ENCODE assay signal across 21 cellular contexts in genomic region chr6:108637963-108638362, GRCh38.
DNase-seq lines count a peak whose midpoint lies in the region; ATAC-seq and TF ChIP-seq lines count a peak whose summit lies in the region.
"Had no signal": no experiment of that assay in that cellular context is flagged by ENCODE, and none has a peak within 500 bp of the region (broad histone marks: within the 10 kb centered on the region; RNA-seq: fewer than 3 reads in every experiment).

No MANE protein-coding gene starts in this region.

- H3K27me3 ChIP-seq in OCI-LY3 (ENCODE audit: low read depth, low read length), result peaks cover 11% of the 10 kb centered on the region
- H3K27me3 ChIP-seq in neural progenitor cell, result no peaks in the 10 kb centered on the region
- H3K27me3 ChIP-seq: BLaER1 treated with 17β-estradiol and CSF1 and Interleukin-3, amounts not matched to agents 10 nM and 100 nM had no signal

- H3K4me1 ChIP-seq in OCI-LY3 (ENCODE audit: low read length), result peaks cover 11% of the 10 kb centered on the region
- H3K4me1 ChIP-seq in neural progenitor cell, result peaks cover 18% of the 10 kb centered on the region

- peaks cover 12% of the 10 kb centered on the region; the same call in 1 of the 2 replicates for H4K20me1 ChIP-seq in OCI-LY3 (ENCODE audit: insufficient read depth, low read length)
- H4K20me1 ChIP-seq in neural progenitor cell (ENCODE audit: low read depth), result peaks cover 14% of the 10 kb centered on the region

- H3K27me3 Mint-ChIP-seq in neural progenitor cell (ENCODE audit: insufficient read depth, low read depth), result peaks cover 3% of the 10 kb centered on the region
- H3K27me3 Mint-ChIP-seq in stimulated activated memory B cell treated with anti-CD40 and anti-IgM and Interleukin-4, amounts not matched to agents 10 μg/mL and 1 μg/mL and 100 μg/mL, for 72 hours, result no peaks in the 10 kb centered on the region
- H3K27me3 Mint-ChIP-seq: CD4-positive, alpha-beta memory T cell had no signal

- no peak overlapping the region for H3K9ac ChIP-seq in OCI-LY3 (ENCODE audit: low read length)
- H3K9ac ChIP-seq in neural progenitor cell, result no peak overlapping the region
- H3K9ac ChIP-seq: BLaER1 treated with 17β-estradiol and CSF1 and Interleukin-3, amounts not matched to agents 10 nM and 100 nM had no signal

- DNase-seq in activated naive CD4-positive, alpha-beta T cell treated with anti-CD3 and anti-CD28 coated beads, Interleukin-2, amount 50 U/mL, for 72 hours (ENCODE audit: low spot score in 2 of 2), result no peak
- no peak for DNase-seq in activated naive CD4-positive, alpha-beta T cell (lab: John Stamatoyannopoulos, UW)
- DNase-seq in neural progenitor cell (ENCODE audit: low spot score), result no peak
- DNase-seq in AG08395 (ENCODE audit: low spot score), result no peak
- DNase-seq: AML-193; CD4-positive, alpha-beta memory T cell; COR-L47; NCI-H1092 treated with DMSO at 0.1 percent for 48 hours; NCI-H1436; NCI-H187 treated with DMSO at 0.1 percent for 48 hours; NCI-H2171 treated with DMSO at 0.1 percent for 48 hours; NCI-H345; NCI-H510A treated with DMSO at 0.1 percent for 48 hours; PC-3 had no signal

- H3K4me2 ChIP-seq in OCI-LY3 (ENCODE audit: low read length), result peak overlapping the region; percentile 1; the same call in 1 of the 2 replicates
- no peak overlapping the region for H3K4me2 ChIP-seq in neural progenitor cell
- H3K4me2 ChIP-seq: BLaER1 treated with 17β-estradiol and CSF1 and Interleukin-3, amounts not matched to agents 10 nM and 100 nM had no signal

- H3K9me3 ChIP-seq in OCI-LY3 (ENCODE audit: insufficient read depth, low read length) (no peaks in the 10 kb centered on the region), neural progenitor cell (ENCODE audit: low read depth) (no peaks in the 10 kb centered on the region)
- H3K9me3 ChIP-seq: BLaER1 treated with 17β-estradiol and CSF1 and Interleukin-3, amounts not matched to agents 10 nM and 100 nM had no signal

- H3K4me3 ChIP-seq in OCI-LY3 (ENCODE audit: low read length) (no peak overlapping the region), neural progenitor cell (no peak overlapping the region)
- H3K4me3 ChIP-seq: BLaER1 treated with 17β-estradiol and CSF1 and Interleukin-3, amounts not matched to agents 10 nM and 100 nM had no signal

- H3K79me2 ChIP-seq in OCI-LY3 (ENCODE audit: low read length) (no peaks in the 10 kb centered on the region), neural progenitor cell (ENCODE audit: low read depth) (peaks cover 20% of the 10 kb centered on the region)

- H3K4me1 Mint-ChIP-seq in neural progenitor cell, result peaks cover 36% of the 10 kb centered on the region
- H3K4me1 Mint-ChIP-seq in stimulated activated memory B cell treated with anti-CD40 and anti-IgM and Interleukin-4, amounts not matched to agents 10 μg/mL and 1 μg/mL and 100 μg/mL, for 72 hours, result peaks cover 61% of the 10 kb centered on the region

- no peaks in the 10 kb centered on the region for H3K36me3 ChIP-seq in OCI-LY3 (replicated peaks; ENCODE audit: low read depth, low read length)
- H3K36me3 ChIP-seq in neural progenitor cell, result no peaks in the 10 kb centered on the region

- peak; percentile 61 to 75 for ATAC-seq in activated naive CD4-positive, alpha-beta T cell treated with anti-CD3 and anti-CD28 coated beads, Interleukin-2, amount 50 U/mL, for 72 hours
- peak; percentile 53 for ATAC-seq in stimulated activated memory B cell treated with anti-CD40 and anti-IgM and Interleukin-4, amounts not matched to agents 10 μg/mL and 1 μg/mL and 100 μg/mL, for 72 hours
- no peak for ATAC-seq in GM18858 (IDR thresholded peaks at IDR 0.05; ENCODE audit: unreplicated experiment)
- no peak for ATAC-seq in HG03045 (IDR thresholded peaks at IDR 0.05; ENCODE audit: unreplicated experiment)
- ATAC-seq: HCT116, PC-3, Right ventricle myocardium inferior had no signal

- H2AFZ ChIP-seq in OCI-LY3 (ENCODE audit: low read depth, low read length) (no peak overlapping the region), neural progenitor cell (replicated peaks) (no peak overlapping the region)

- H3F3A ChIP-seq in neural progenitor cell (ENCODE audit: low read depth), result peaks cover 3% of the 10 kb centered on the region

- H3K4me3 Mint-ChIP-seq in neural progenitor cell, result no peak overlapping the region
- H3K4me3 Mint-ChIP-seq in stimulated activated memory B cell treated with anti-CD40 and anti-IgM and Interleukin-4, amounts not matched to agents 10 μg/mL and 1 μg/mL and 100 μg/mL, for 72 hours, result no peak overlapping the region

- TF ChIP-seq CTCF in OCI-LY3 (IDR thresholded peaks at IDR 0.05; ENCODE audit: low read depth, low read length) (no peak), neural progenitor cell (IDR thresholded peaks at IDR 0.05) (no peak)

- no peak overlapping the region for H3K27ac Mint-ChIP-seq in activated naive CD4-positive, alpha-beta T cell treated with anti-CD3 and anti-CD28 coated beads, Interleukin-2, amount 50 U/mL, for 72 hours
- peak overlapping the region; percentile 58 for H3K27ac Mint-ChIP-seq in neural progenitor cell
- peak overlapping the region; percentile 56 for H3K27ac Mint-ChIP-seq in stimulated activated memory B cell treated with anti-CD40 and anti-IgM and Interleukin-4, amounts not matched to agents 10 μg/mL and 1 μg/mL and 100 μg/mL, for 72 hours

- H3K27ac ChIP-seq in OCI-LY3 (ENCODE audit: low read length) (no peak overlapping the region), neural progenitor cell (no peak overlapping the region)
- H3K27ac ChIP-seq: BLaER1 treated with 17β-estradiol and CSF1 and Interleukin-3, amounts not matched to agents 10 nM and 100 nM had no signal

- H3K9me3 Mint-ChIP-seq in activated naive CD4-positive, alpha-beta T cell treated with anti-CD3 and anti-CD28 coated beads, Interleukin-2, amount 50 U/mL, for 72 hours, result no peaks in the 10 kb centered on the region
- H3K9me3 Mint-ChIP-seq in neural progenitor cell, result no peaks in the 10 kb centered on the region
- H3K9me3 Mint-ChIP-seq in stimulated activated memory B cell treated with anti-CD40 and anti-IgM and Interleukin-4, amounts not matched to agents 10 μg/mL and 1 μg/mL and 100 μg/mL, for 72 hours, result no peaks in the 10 kb centered on the region
- H3K9me3 Mint-ChIP-seq: CD4-positive, alpha-beta memory T cell had no signal

- H3K36me3 Mint-ChIP-seq in activated naive CD4-positive, alpha-beta T cell treated with anti-CD3 and anti-CD28 coated beads, Interleukin-2, amount 50 U/mL, for 72 hours, result no peaks in the 10 kb centered on the region
- H3K36me3 Mint-ChIP-seq in neural progenitor cell, result no peaks in the 10 kb centered on the region
- H3K36me3 Mint-ChIP-seq in stimulated activated memory B cell treated with anti-CD40 and anti-IgM and Interleukin-4, amounts not matched to agents 10 μg/mL and 1 μg/mL and 100 μg/mL, for 72 hours, result no peaks in the 10 kb centered on the region

Comparison
In these comparisons a context has a peak if more than half of its experiments do, and no peak if none do; other contexts are left out.
1. ATAC-seq: peak in activated naive CD4-positive, alpha-beta T cell treated with anti-CD3 and anti-CD28 coated beads, Interleukin-2, amount 50 U/mL, for 72 hours (2 of 2) and stimulated activated memory B cell treated with anti-CD40 and anti-IgM and Interleukin-4, amounts not matched to agents 10 μg/mL and 1 μg/mL and 100 μg/mL, for 72 hours (single experiment); none in GM18858 (single experiment) and HG03045 (single experiment).
2. H3K27ac Mint-ChIP-seq: peak in neural progenitor cell (single experiment) and stimulated activated memory B cell treated with anti-CD40 and anti-IgM and Interleukin-4, amounts not matched to agents 10 μg/mL and 1 μg/mL and 100 μg/mL, for 72 hours (single experiment); none in activated naive CD4-positive, alpha-beta T cell treated with anti-CD3 and anti-CD28 coated beads, Interleukin-2, amount 50 U/mL, for 72 hours (0 of 2).